8 cellular contexts compared by ENCODE assay signal in genomic region chr1:65420590-65421340, GRCh38. TPM values are rescaled to one million over a fixed set of nuclear protein-coding genes. Genes with fewer than 3 reads are reported as not detected.
A peak's percentile ranks its signal among the peaks of the same experiment; 100 is the strongest.
DNase-seq lines count a peak whose midpoint lies in the region; ATAC-seq, FAIRE-seq and TF ChIP-seq lines count a peak whose summit lies in the region.

LEPR (plus strand) TSS chr1:65420668; CDS start chr1:65565566, 144,898 bp downstream.
A gene with protein sequence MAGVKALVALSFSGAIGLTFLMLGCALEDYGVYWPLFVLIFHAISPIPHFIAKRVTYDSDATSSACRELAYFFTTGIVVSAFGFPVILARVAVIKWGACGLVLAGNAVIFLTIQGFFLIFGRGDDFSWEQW (plus strand): TSS chr1:65420668. CDS start chr1:65420725, 57 bp downstream.

- no peak for DNase-seq in Caki2 (ENCODE audit: low read depth)
- peak; percentile 71 for DNase-seq in HT-29 (ENCODE audit: low spot score)
- DNase-seq in SK-N-MC (ENCODE audit: low read depth, low spot score): no peak
- no peak for DNase-seq in fibroblast of mammary gland (ENCODE audit: low read depth)
- DNase-seq in pancreas: no peak
- DNase-seq in SW 1271 (lab: John Stamatoyannopoulos, UW): no peak
- no peak for DNase-seq in kidney glomerular epithelial cell (lab: John Stamatoyannopoulos, UW)

- H3K36me3 ChIP-seq in SK-N-MC (ENCODE audit: insufficient read depth, low read length): peaks cover 7% of the 10 kb centered on the region; the same call in 1 of the 2 replicates
- peaks cover 0 to 7% (median 5%) of the 10 kb centered on the region in 3 donors for H3K36me3 ChIP-seq in pancreas

- peaks cover 7 to 24% (median 19%) of the 10 kb centered on the region in 3 donors for H3K4me1 ChIP-seq in pancreas

- TF ChIP-seq CTCF in fibroblast of mammary gland (conservative IDR thresholded peaks at IDR 0.05; ENCODE audit: control insufficient read depth, insufficient read depth, low read depth, low read length) (no peak), pancreas (IDR thresholded peaks at IDR 0.05) (no peak)

- in situ Hi-C loops in Caki2 (cut with HindIII; ENCODE audit: low pct_unique_long_range_greater_than_20kb, low sequenced_read_pairs): no loop called here

- intact Hi-C loops in pancreas (cut with DNase I): no loop called here

- H3K27ac ChIP-seq in SK-N-MC (peak within 1 kb of the TSS; percentile 34; the same call in 1 of the 2 replicates), pancreas (peak within 1 kb of the TSS; percentile 95 to 99 (median 98))

- FAIRE-seq in pancreas (lab: Jason Lieb, UNC): no peak

- H3K27me3 ChIP-seq in pancreas: no peaks in the 10 kb centered on the region

- peak within 1 kb of the TSS; percentile 89 for H3K9ac ChIP-seq in SK-N-MC (ENCODE audit: insufficient read length)

- 0% methylated on average over 59 to 60 of the region's 60 CpGs for WGBS in pancreas, 2 donors

- ATAC-seq in GM19397 (IDR thresholded peaks at IDR 0.05; ENCODE audit: unreplicated experiment) (peak; percentile 63), pancreas (peak; percentile 1 to 33 (median 20))

- H3K4me3 ChIP-seq in SK-N-MC (peak within 1 kb of the TSS; percentile 97), fibroblast of mammary gland (ENCODE audit: control insufficient read depth, low read depth, low read length) (peak within 1 kb of the TSS; percentile 93), pancreas (peak within 1 kb of the TSS; percentile 73 to 92 (median 87))

- H3K9me3 ChIP-seq in SK-N-MC (ENCODE audit: low read depth, low read length): no peaks in the 10 kb centered on the region
- no peaks in the 10 kb centered on the region for H3K9me3 ChIP-seq in pancreas

RNA-seq across cellular contexts. Expression of gene LEPR, which starts in this region (rescaled TPM):
- total RNA-seq in Caki2 (2014; rRNA removed; shearing (Covaris generic); ENCODE audit: low replicate concordance): 12.0 and 22.8 TPM in 2 replicates
- 0.53 and 1.2 TPM in 2 replicates for total RNA-seq in HT-29 (2014; rRNA removed; shearing (Covaris generic))
- total RNA-seq in pancreas: 1 to 10 TPM; 1.3 to 5.1 (median 2.6) TPM
- 1 to 10 TPM in 1 of 2 donors, under 1 TPM in 1; 0.95 to 4.4 TPM for polyA plus RNA-seq in pancreas

RNA-seq across cellular contexts. Expression of the second gene that starts in this region (rescaled TPM):
- 65.3 and 125 TPM in 2 replicates for total RNA-seq in Caki2 (2014; rRNA removed; shearing (Covaris generic); ENCODE audit: low replicate concordance)
- total RNA-seq in HT-29 (2014; rRNA removed; shearing (Covaris generic)): 20.6 and 21.2 TPM in 2 replicates
- 10 to 100 TPM; 25.4 to 45.5 (median 36.0) TPM for total RNA-seq in pancreas
- polyA plus RNA-seq in pancreas: 10 to 100 TPM; 16.9 to 24.1 TPM
